In genomic region chr14:53715390-53715730, GRCh38 we compare ENCODE assay signal across 12 cellular contexts.
DNase-seq lines count a peak whose midpoint lies in the region; ATAC-seq and TF ChIP-seq lines count a peak whose summit lies in the region.
"Had no signal": no experiment of that assay in that cellular context is flagged by ENCODE, and none has a peak within 500 bp of the region (broad histone marks: within the 10 kb centered on the region; RNA-seq: fewer than 3 reads in every experiment).

No MANE protein-coding gene starts in this region.

- intact Hi-C loops in adrenal gland (cut with DNase I) = no loop called here

- peaks cover 13 to 20% of the 10 kb centered on the region in 2 donors for H3K4me1 ChIP-seq in adrenal gland (replicated peaks in 1 of 2)

- H3K9me3 ChIP-seq in adrenal gland (replicated peaks in 1 of 3) (no peaks in the 10 kb centered on the region), WERI-Rb-1 (ENCODE audit: severe bottlenecking) (peaks cover 5% of the 10 kb centered on the region)

- H3K27ac ChIP-seq in adrenal gland (peak overlapping the region in 1 of 5 donors; percentile 24), WERI-Rb-1 (no peak overlapping the region)

- no peaks in the 10 kb centered on the region for H3K36me3 ChIP-seq in adrenal gland (replicated peaks in 1 of 2)
- no peaks in the 10 kb centered on the region for H3K36me3 ChIP-seq in WERI-Rb-1

- ATAC-seq in HG02610 (IDR thresholded peaks at IDR 0.05; ENCODE audit: unreplicated experiment) = no peak

- peak overlapping the region; percentile 75 for H3K27ac Mint-ChIP-seq in osteocyte (ENCODE audit: unreplicated experiment)
- H3K27ac Mint-ChIP-seq: CD4-positive, CD25-positive, alpha-beta regulatory T cell had no signal

- 7 to 29% (median 14%) methylated on average over 1 of the region's 1 CpG for WGBS in adrenal gland, 4 donors

- H3K9me3 Mint-ChIP-seq in osteocyte (ENCODE audit: unreplicated experiment) = peaks cover 4% of the 10 kb centered on the region

- peaks cover 2% of the 10 kb centered on the region for H3K27me3 Mint-ChIP-seq in osteocyte (ENCODE audit: unreplicated experiment)

- H3K4me3 ChIP-seq in adrenal gland (peak overlapping the region in 2 of 4 donors; percentile 2 to 40), WERI-Rb-1 (ENCODE audit: low read depth, low read length) (no peak overlapping the region)

- peak overlapping the region; percentile 32 for H3K4me3 Mint-ChIP-seq in osteocyte (ENCODE audit: unreplicated experiment)
- H3K4me3 Mint-ChIP-seq: CD4-positive, CD25-positive, alpha-beta regulatory T cell had no signal

- no peaks in the 10 kb centered on the region for H3K36me3 Mint-ChIP-seq in osteocyte (ENCODE audit: unreplicated experiment)
- H3K36me3 Mint-ChIP-seq: CD4-positive, CD25-positive, alpha-beta regulatory T cell had no signal

- peak; percentile 63 for DNase-seq in Caki2 (ENCODE audit: low read depth)
- DNase-seq in adrenal gland = peak in 5 of 7 donors; percentile 10 to 24 (median 21)
- peak; percentile 3 for DNase-seq in globus pallidus (ENCODE audit: low spot score)
- DNase-seq in osteocyte (ENCODE audit: extremely low spot score, unreplicated experiment) = no peak
- no peak for DNase-seq in Ammon's horn (ENCODE audit: low spot score)
- DNase-seq in HEK293T (ENCODE audit: extremely low spot score) = no peak
- no peak for DNase-seq in WERI-Rb-1
- DNase-seq: activated effector memory CD4-positive, alpha-beta T cell treated with anti-CD3 and anti-CD28 coated beads, Interleukin-2, amount 50 U/mL, for 16 hours; CD4-positive, CD25-positive, alpha-beta regulatory T cell; NCI-H2227 treated with DMSO at 0.1 percent for 48 hours; stimulated activated CD4-positive, alpha-beta T cell treated with anti-CD3 and anti-CD28 coated beads, Interleukin-2, amount 100 ng/mL, for 48 hours had no signal

- POLR2A ChIA-PET in HEK293T (lab: Yijun Ruan, JAX) = no interaction called here

- peaks cover 34% of the 10 kb centered on the region for H3K4me1 Mint-ChIP-seq in osteocyte (ENCODE audit: unreplicated experiment)
- H3K4me1 Mint-ChIP-seq: CD4-positive, CD25-positive, alpha-beta regulatory T cell had no signal

- TF ChIP-seq POLR2A in adrenal gland (IDR thresholded peaks at IDR 0.05) = no peak

- CTCF ChIA-PET in HEK293T (lab: Yijun Ruan, JAX) = no interaction called here

- TF ChIP-seq CTCF in adrenal gland (IDR thresholded peaks at IDR 0.05) (no peak), osteocyte (IDR thresholded peaks at IDR 0.05) (no peak), WERI-Rb-1 (IDR thresholded peaks at IDR 0.05; ENCODE audit: low read depth, low read length) (no peak)

- in situ Hi-C loops in Caki2 (cut with HindIII; ENCODE audit: low pct_unique_long_range_greater_than_20kb, low sequenced_read_pairs) = no loop called here

- H3K27me3 ChIP-seq in adrenal gland = no peaks in the 10 kb centered on the region
- H3K27me3 ChIP-seq in WERI-Rb-1 (ENCODE audit: insufficient read depth, low read depth, severe bottlenecking) = peaks cover 22% of the 10 kb centered on the region

TF ChIP-seq in HEK293T, 16 proteins besides CTCF, POLR2A, EP300 and RAD21:
- TF ChIP-seq FOXM1 (IDR thresholded peaks at IDR 0.05; ENCODE audit: borderline replicate concordance) (no peak), LEF1 (IDR thresholded peaks at IDR 0.05; ENCODE audit: borderline replicate concordance) (no peak), ELF4 (IDR thresholded peaks at IDR 0.05) (no peak), SUZ12 (IDR thresholded peaks at IDR 0.05) (no peak), PKNOX1 (IDR thresholded peaks at IDR 0.05) (no peak), ARNT (IDR thresholded peaks at IDR 0.05) (no peak), BHLHE40 (IDR thresholded peaks at IDR 0.05; ENCODE audit: borderline replicate concordance) (no peak), FOXK2 (IDR thresholded peaks at IDR 0.05) (no peak), TARDBP (IDR thresholded peaks at IDR 0.05) (no peak), SP1 (IDR thresholded peaks at IDR 0.05) (no peak), FOXA1 (IDR thresholded peaks at IDR 0.05) (no peak), HDGF (IDR thresholded peaks at IDR 0.05; ENCODE audit: borderline replicate concordance) (no peak), CTBP1 (IDR thresholded peaks at IDR 0.05; ENCODE audit: borderline replicate concordance) (no peak), NFRKB (IDR thresholded peaks at IDR 0.05) (no peak), ZNF384 (IDR thresholded peaks at IDR 0.05) (no peak), L3MBTL2 (conservative IDR thresholded peaks at IDR 0.05) (no peak)

Comparison
In these comparisons a context has a peak if more than half of its experiments do, and no peak if none do; other contexts are left out.
1. DNase-seq: peak in Caki2 (single experiment), adrenal gland (5 of 7) and globus pallidus (single experiment); none in osteocyte (single experiment), Ammon's horn (single experiment), HEK293T (single experiment) and WERI-Rb-1 (single experiment).